ENCODE assay signal across 8 cellular contexts in genomic region chr13:113448885-113449692, GRCh38. TPM values are rescaled to one million over a fixed set of nuclear protein-coding genes. Genes with fewer than 3 reads are reported as not detected.
DNase-seq lines count a peak whose midpoint lies in the region; ATAC-seq and TF ChIP-seq lines count a peak whose summit lies in the region.

No MANE protein-coding gene starts in this region.

- CTCF ChIA-PET in MCF 10A (lab: Yijun Ruan, JAX): interaction anchor here (0.7 kb wide), 2 partner anchors 139 to 575 kb away, joined by 3 to 4 read pairs; no protein-coding TSS in a partner anchor
- CTCF ChIA-PET in naive thymus-derived CD4-positive, alpha-beta T cell (lab: Charles Lee): no interaction called here

- H3K36me3 ChIP-seq in naive thymus-derived CD4-positive, alpha-beta T cell (ENCODE audit: control insufficient read depth in 2 of 3, insufficient read depth in 3 of 3, low read length in 3 of 3): no peaks in the 10 kb centered on the region

- H3K36me3 Mint-ChIP-seq in MCF 10A (ENCODE audit: insufficient read depth, unreplicated experiment): peaks cover 13% of the 10 kb centered on the region
- peaks cover 0 to 9% (median 0%) of the 10 kb centered on the region in 5 donors for H3K36me3 Mint-ChIP-seq in naive thymus-derived CD4-positive, alpha-beta T cell

- DNase-seq in NCI-H1048 (lab: John Stamatoyannopoulos, UW) (peak; percentile 61), SKM-1 (lab: John Stamatoyannopoulos, UW; ENCODE audit: unreplicated experiment) (peak; percentile 84), MCF 10A (ENCODE audit: unreplicated experiment) (peak; percentile 95), foreskin melanocyte (no peak), foreskin fibroblast (no peak)
- DNase-seq in naive thymus-derived CD4-positive, alpha-beta T cell: peak in 3 of 9 donors; percentile 7 to 80 (median 76)

- H3K9me3 Mint-ChIP-seq in MCF 10A (ENCODE audit: unreplicated experiment): no peaks in the 10 kb centered on the region
- H3K9me3 Mint-ChIP-seq in naive thymus-derived CD4-positive, alpha-beta T cell: peaks cover 0 to 3% (median 0%) of the 10 kb centered on the region in 11 donors

- H3K27ac Mint-ChIP-seq in MCF 10A (ENCODE audit: low read depth, unreplicated experiment): peak overlapping the region; percentile 94
- H3K27ac Mint-ChIP-seq in naive thymus-derived CD4-positive, alpha-beta T cell: peak overlapping the region in 5 of 9 donors; percentile 21 to 74 (median 65)

- POLR2A ChIA-PET in MCF 10A (lab: Yijun Ruan, JAX): interaction anchor here (1.0 to 1.2 kb wide), 3 partner anchors 34 to 42 kb away, joined by 3 to 4 read pairs (median 3); partner anchors contain the start of gene DCUN1D2
- POLR2A ChIA-PET in naive thymus-derived CD4-positive, alpha-beta T cell (lab: Charles Lee): no interaction called here

- intact Hi-C loops in MCF 10A (cut with micrococcal nuclease): loop anchor here (2.0 kb wide), 2 partner anchors 240 to 506 kb away; partner anchors contain the start of genes CUL4A and PCID2
- intact Hi-C loops in naive thymus-derived CD4-positive, alpha-beta T cell (cut with micrococcal nuclease): no loop called here

- H3K27ac ChIP-seq in naive thymus-derived CD4-positive, alpha-beta T cell (ENCODE audit: low read depth, low read length): no peak overlapping the region

- no peaks in the 10 kb centered on the region for H3K27me3 ChIP-seq in naive thymus-derived CD4-positive, alpha-beta T cell (ENCODE audit: control insufficient read depth in 2 of 2, insufficient read depth in 2 of 2, low read length in 2 of 2)

- no TSS peak for BruUV-seq in MCF 10A (replicated peaks; lab: Mats Ljungman, UMichigan)

- H3K27me3 Mint-ChIP-seq in MCF 10A (ENCODE audit: insufficient read depth, unreplicated experiment): no peaks in the 10 kb centered on the region
- no peaks in the 10 kb centered on the region for H3K27me3 Mint-ChIP-seq in naive thymus-derived CD4-positive, alpha-beta T cell

- TF ChIP-seq CTCF in MCF 10A (IDR thresholded peaks at IDR 0.05; ENCODE audit: unreplicated experiment): no peak
- TF ChIP-seq CTCF in foreskin fibroblast (IDR thresholded peaks at IDR 0.05; ENCODE audit: low read depth, low read length): no peak

- H3K4me1 ChIP-seq in naive thymus-derived CD4-positive, alpha-beta T cell (ENCODE audit: control insufficient read depth in 2 of 2, insufficient read depth in 2 of 2, low read length in 2 of 2): no peaks in the 10 kb centered on the region

- no peak overlapping the region for H3K4me3 ChIP-seq in naive thymus-derived CD4-positive, alpha-beta T cell (ENCODE audit: low read length)
- H3K4me3 ChIP-seq in foreskin fibroblast (ENCODE audit: low read depth in 1 of 2, low read length in 2 of 2): peak overlapping the region in 1 of 2 donors; percentile 30

- ATAC-seq in GM18868 (IDR thresholded peaks at IDR 0.05; ENCODE audit: unreplicated experiment) (peak; percentile 71), HG02678 (IDR thresholded peaks at IDR 0.05; ENCODE audit: unreplicated experiment) (no peak)
- peak; percentile 52 for ATAC-seq in naive thymus-derived CD4-positive, alpha-beta T cell

- peaks cover 6% of the 10 kb centered on the region for H3K4me1 Mint-ChIP-seq in MCF 10A (ENCODE audit: insufficient read depth, unreplicated experiment)
- H3K4me1 Mint-ChIP-seq in naive thymus-derived CD4-positive, alpha-beta T cell: peaks cover 0 to 4% (median 0%) of the 10 kb centered on the region in 7 donors

- peak overlapping the region; percentile 85 for H3K4me3 Mint-ChIP-seq in MCF 10A (ENCODE audit: unreplicated experiment)
- peak overlapping the region in 4 of 10 donors; percentile 19 to 56 (median 37) for H3K4me3 Mint-ChIP-seq in naive thymus-derived CD4-positive, alpha-beta T cell

- H3K9me3 ChIP-seq in naive thymus-derived CD4-positive, alpha-beta T cell (ENCODE audit: control insufficient read depth in 2 of 3, low read length in 3 of 3): no peaks in the 10 kb centered on the region

RNA-seq across cellular contexts. Expression of gene ADPRHL1, which starts 4.2 kb away (rescaled TPM):
- 2.6 and 4.3 TPM in 2 replicates for total RNA-seq in MCF 10A (2022)
- total RNA-seq in naive thymus-derived CD4-positive, alpha-beta T cell: 1 to 10 TPM in 3 of 5 experiments, under 1 TPM in 2; 0.12 to 2.0 (median 1.5) TPM
- under 1 TPM in 1 of 2 donors, not detected in 1; 0.37 TPM for polyA plus RNA-seq in naive thymus-derived CD4-positive, alpha-beta T cell

RNA-seq across cellular contexts. Expression of gene DCUN1D2, which starts 41.4 kb away (rescaled TPM):
- total RNA-seq in MCF 10A (2022): 20.4 and 22.0 TPM in 2 replicates
- total RNA-seq in naive thymus-derived CD4-positive, alpha-beta T cell: 10 to 100 TPM; 21.4 to 31.9 (median 23.4) TPM
- 10 to 100 TPM in 1 of 2 donors, 1 to 10 TPM in 1; 6.8 to 12.5 TPM for polyA plus RNA-seq in naive thymus-derived CD4-positive, alpha-beta T cell

Comparison
In these comparisons a context has a peak if more than half of its experiments do, and no peak if none do; other contexts are left out.
1. DNase-seq: peak in NCI-H1048 (single experiment), SKM-1 (single experiment) and MCF 10A (single experiment); none in foreskin melanocyte (single experiment) and foreskin fibroblast (0 of 2).